Comparison of ENCODE assay signal across 15 cellular contexts in genomic region chr22:49775191-49776052, GRCh38. TPM values are rescaled to one million over a fixed set of nuclear protein-coding genes. Genes with fewer than 3 reads are reported as not detected.
A peak's percentile ranks its signal among the peaks of the same experiment; 100 is the strongest.
DNase-seq lines count a peak whose midpoint lies in the region; ATAC-seq, FAIRE-seq and TF ChIP-seq lines count a peak whose summit lies in the region.
"Had no signal": no experiment of that assay in that cellular context is flagged by ENCODE, and none has a peak within 500 bp of the region (broad histone marks: within the 10 kb centered on the region; RNA-seq: fewer than 3 reads in every experiment).

No MANE protein-coding gene starts in this region.

- H4K12ac ChIP-seq in trophoblast cell (ENCODE audit: low read depth, low read length), result no peak overlapping the region

- CTCF ChIA-PET in RWPE1 (lab: Yijun Ruan, JAX), result interaction anchor here (2.3 kb wide), 1 partner anchor 8 kb away, joined by 6 read pairs; no protein-coding TSS in a partner anchor

- H2AFZ ChIP-seq in trophoblast cell (ENCODE audit: insufficient read depth, low read length, poor library complexity), result no peak overlapping the region

- H4K8ac ChIP-seq in trophoblast cell (ENCODE audit: low read depth, low read length), result no peak overlapping the region

- H3K79me2 ChIP-seq in trophoblast cell (ENCODE audit: control insufficient read depth, insufficient read depth, low read length, poor library complexity), result no peaks in the 10 kb centered on the region

- DNase-seq in right cardiac atrium, result peak in 2 of 3 donors; percentile 48 to 59
- no peak for DNase-seq in Right ventricle myocardium inferior (ENCODE audit: missing footprints)
- DNase-seq in RWPE1 (ENCODE audit: low spot score), result no peak
- no peak for DNase-seq in trophoblast cell
- no peak for DNase-seq in GM12892 (ENCODE audit: insufficient read length)
- no peak for DNase-seq in iPS-NIHi7 (ENCODE audit: extremely low spot score)
- no peak for DNase-seq in stimulated activated CD8-positive, alpha-beta memory T cell treated with anti-CD3 and anti-CD28 coated beads, Interleukin-4, amount 100 ng/mL, for 48 hours
- DNase-seq: ACHN; CD4-positive, alpha-beta memory T cell; DMS79; KG1 had no signal

- H3K23ac ChIP-seq in trophoblast cell (ENCODE audit: low read length), result no peak overlapping the region

- H3K27ac ChIP-seq in right cardiac atrium (ENCODE audit: low read length), result no peak overlapping the region
- H3K27ac ChIP-seq in RWPE1, result peak overlapping the region; percentile 27; the same call in 1 of the 2 replicates
- no peak overlapping the region for H3K27ac ChIP-seq in trophoblast cell (ENCODE audit: low read depth, low read length)
- H3K27ac ChIP-seq: C4-2B had no signal

- H3K9me3 ChIP-seq in right cardiac atrium (ENCODE audit: control insufficient read depth, low read length) (no peaks in the 10 kb centered on the region), trophoblast cell (ENCODE audit: insufficient read depth, low read depth, low read length) (no peaks in the 10 kb centered on the region)

- H2BK5ac ChIP-seq in trophoblast cell (ENCODE audit: low read depth, low read length, poor library complexity), result no peak overlapping the region

- no peak overlapping the region for H2AK5ac ChIP-seq in trophoblast cell (ENCODE audit: low read length)

- no peak for ATAC-seq in right cardiac atrium
- no peak for ATAC-seq in Right ventricle myocardium inferior
- ATAC-seq: GM12878, HCT116 had no signal

- H3K4me3 ChIP-seq in right cardiac atrium (ENCODE audit: low read length), result no peak overlapping the region
- no peak overlapping the region for H3K4me3 ChIP-seq in trophoblast cell (ENCODE audit: low read depth, low read length)
- H3K4me3 ChIP-seq: GM12878 had no signal

- no peak overlapping the region for H3K4me2 ChIP-seq in trophoblast cell (ENCODE audit: low read length)

- no peak overlapping the region for H3K4ac ChIP-seq in trophoblast cell (ENCODE audit: low read depth, low read length)

- intact Hi-C loops in right cardiac atrium (cut with DNase I) (no loop called here), Right ventricle myocardium inferior (cut with DNase I) (no loop called here)

- H3K4me1 ChIP-seq in right cardiac atrium (ENCODE audit: control insufficient read depth, insufficient read depth, low read length) (peaks cover 2% of the 10 kb centered on the region), trophoblast cell (ENCODE audit: control insufficient read depth in 1 of 2, insufficient read depth in 2 of 2, low read length in 2 of 2) (peaks cover 3% of the 10 kb centered on the region in 2 experiments)

- no peak overlapping the region for H2BK120ac ChIP-seq in trophoblast cell (ENCODE audit: insufficient read depth, low read length, poor library complexity)

- TF ChIP-seq POLR2A in GM12892 (IDR thresholded peaks at IDR 0.05; ENCODE audit: low read depth, low read length), result no peak

- no peaks in the 10 kb centered on the region for H3K79me1 ChIP-seq in trophoblast cell (ENCODE audit: low read length)

- H4K91ac ChIP-seq in trophoblast cell (ENCODE audit: low read depth, low read length), result no peak overlapping the region

- peaks cover 52 to 56% of the 10 kb centered on the region in 2 experiments for H3K36me3 ChIP-seq in trophoblast cell (ENCODE audit: control insufficient read depth in 1 of 2, insufficient read depth in 2 of 2, low read length in 2 of 2)

- H3K14ac ChIP-seq in trophoblast cell (ENCODE audit: low read length), result no peak overlapping the region

- no peaks in the 10 kb centered on the region for H3K27me3 ChIP-seq in right cardiac atrium (ENCODE audit: control insufficient read depth, insufficient read depth)
- no peaks in the 10 kb centered on the region for H3K27me3 ChIP-seq in trophoblast cell (ENCODE audit: insufficient read depth, low read length)

- H3K18ac ChIP-seq in trophoblast cell (ENCODE audit: low read length), result peak overlapping the region; percentile 14

- FAIRE-seq in GM12892 (lab: Jason Lieb, UNC), result no peak
- FAIRE-seq: GM12878, GM19239 had no signal

- POLR2A ChIA-PET in RWPE1 (lab: Yijun Ruan, JAX; ENCODE audit: low non-redundant PET), result no interaction called here

- WGBS in right cardiac atrium, result 93% methylated on average over 40 of the region's 40 CpGs
- no CpG with 5 or more reads among the region's 40 CpGs for WGBS in trophoblast cell (ENCODE audit: extremely low coverage, insufficient coverage, insufficient read length)

- no peak for TF ChIP-seq CTCF in RWPE1 (conservative IDR thresholded peaks at IDR 0.05; ENCODE audit: low read depth)

- no peak overlapping the region for H2BK12ac ChIP-seq in trophoblast cell (ENCODE audit: low read length)

- no peak overlapping the region for H3K9ac ChIP-seq in trophoblast cell (ENCODE audit: low read length)

RNA-seq across cellular contexts. Expression of gene BRD1, which starts 52.3 kb away (rescaled TPM):
- total RNA-seq in right cardiac atrium (10 to 100 TPM; 17.7 to 19.4 (median 18.3) TPM), Right ventricle myocardium inferior (17.5 TPM)
- 16.3 TPM for polyA plus RNA-seq in right cardiac atrium
- 18.7 and 19.7 TPM in 2 replicates for polyA plus RNA-seq in trophoblast cell (2013)
- polyA plus RNA-seq in GM12892 (2012; ENCODE audit: missing spikeins), result 8.5 TPM

Comparison
In these comparisons a context has a peak if more than half of its experiments do, and no peak if none do; other contexts are left out.
1. DNase-seq: peak in right cardiac atrium (2 of 3); none in Right ventricle myocardium inferior (single experiment), RWPE1 (single experiment), trophoblast cell (0 of 2), GM12892 (single experiment), iPS-NIHi7 (single experiment) and stimulated activated CD8-positive, alpha-beta memory T cell treated with anti-CD3 and anti-CD28 coated beads, Interleukin-4, amount 100 ng/mL, for 48 hours (single experiment).